ENCODE assay signal across 22 cellular contexts in the genomic region with DNA sequence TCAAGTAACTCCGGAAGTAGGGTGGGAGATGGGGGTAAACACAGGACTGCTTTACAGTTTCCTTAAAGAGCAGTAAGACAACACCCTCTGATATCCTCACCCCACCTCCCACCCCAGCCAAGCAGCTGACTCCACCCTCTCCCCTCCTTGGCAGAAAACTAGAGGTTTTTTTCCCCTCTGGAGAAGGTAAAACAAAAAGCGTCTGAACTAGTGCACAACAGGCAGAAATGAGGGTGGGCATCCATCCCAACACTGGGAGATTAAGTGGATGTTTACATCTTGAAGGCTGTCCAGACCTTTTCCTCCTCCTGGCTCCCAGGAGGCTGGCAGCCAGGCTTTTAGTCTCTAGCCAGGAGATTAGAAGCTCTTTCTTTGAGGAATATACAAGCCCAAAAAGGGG. TPM values are rescaled to one million over a fixed set of nuclear protein-coding genes. Genes with fewer than 3 reads are reported as not detected.
DNase-seq lines count a peak whose midpoint lies in the region; ATAC-seq and TF ChIP-seq lines count a peak whose summit lies in the region.
"Had no signal": no experiment of that assay in that cellular context is flagged by ENCODE, and none has a peak within 500 bp of the region (broad histone marks: within the 10 kb centered on the region; RNA-seq: fewer than 3 reads in every experiment).

No MANE protein-coding gene starts in this region.

- no peaks in the 10 kb centered on the region for H3K4me1 Mint-ChIP-seq in activated T-helper 17 cell treated with anti-CD3 and anti-CD28 coated beads, Interleukin-2, amount 50 U/mL, for 72 hours
- H3K4me1 Mint-ChIP-seq in neural crest cell, result peaks cover 7% of the 10 kb centered on the region
- peaks cover 2% of the 10 kb centered on the region for H3K4me1 Mint-ChIP-seq in glutamatergic neuron (ENCODE audit: low read depth, unreplicated experiment)

- H3K9me3 ChIP-seq in AG04450 (ENCODE audit: control insufficient read depth, insufficient read depth, low read length), result no peaks in the 10 kb centered on the region
- H3K9me3 ChIP-seq: A549, lower lobe of right lung, SJSA1 had no signal

- H3K36me3 Mint-ChIP-seq in activated T-helper 17 cell treated with anti-CD3 and anti-CD28 coated beads, Interleukin-2, amount 50 U/mL, for 72 hours (ENCODE audit: low read depth), result peaks cover 62% of the 10 kb centered on the region
- H3K36me3 Mint-ChIP-seq in neural crest cell (ENCODE audit: low read depth), result peaks cover 11% of the 10 kb centered on the region
- H3K36me3 Mint-ChIP-seq in glutamatergic neuron (ENCODE audit: unreplicated experiment), result no peaks in the 10 kb centered on the region

- CTCF ChIA-PET in AG04450 (lab: Charles Lee), result no interaction called here

- POLR2A ChIA-PET in AG04450 (lab: Yijun Ruan, JAX), result no interaction called here

- no peaks in the 10 kb centered on the region for H3K27me3 Mint-ChIP-seq in activated T-helper 17 cell treated with anti-CD3 and anti-CD28 coated beads, Interleukin-2, amount 50 U/mL, for 72 hours
- no peaks in the 10 kb centered on the region for H3K27me3 Mint-ChIP-seq in neural crest cell (ENCODE audit: low read depth)
- H3K27me3 Mint-ChIP-seq in glutamatergic neuron (ENCODE audit: unreplicated experiment), result no peaks in the 10 kb centered on the region
- H3K27me3 Mint-ChIP-seq: activated CD4-positive, alpha-beta memory T cell treated with anti-CD3 and anti-CD28 coated beads for 36 hours had no signal

- peak overlapping the region; percentile 59 for H3K27ac Mint-ChIP-seq in activated T-helper 17 cell treated with anti-CD3 and anti-CD28 coated beads, Interleukin-2, amount 50 U/mL, for 72 hours
- H3K27ac Mint-ChIP-seq in neural crest cell (ENCODE audit: unreplicated experiment) (peak overlapping the region; percentile 10), glutamatergic neuron (ENCODE audit: unreplicated experiment) (no peak overlapping the region)
- H3K27ac Mint-ChIP-seq: activated CD4-positive, alpha-beta memory T cell treated with anti-CD3 and anti-CD28 coated beads for 36 hours; T-helper 1 cell treated with Interleukin-12 subunit alpha and Interleukin-12 subunit beta and Interleukin-4 antibody, amounts not matched to agents 30 μg/mL and 1 μg/mL, for 36 hours had no signal

- H3K4me3 ChIP-seq in AG04450 (ENCODE audit: low read depth, low read length) (no peak overlapping the region), fibroblast of pulmonary artery (replicated peaks; ENCODE audit: low read depth, low read length) (no peak overlapping the region)
- H3K4me3 ChIP-seq: A549, lower lobe of right lung, SJSA1 had no signal

- TF ChIP-seq CTCF in AG04450 (IDR thresholded peaks at IDR 0.05; ENCODE audit: low read depth, low read length) (no peak), fibroblast of pulmonary artery (IDR thresholded peaks at IDR 0.05; ENCODE audit: low read length, missing control alignments) (no peak), neural crest cell (conservative IDR thresholded peaks at IDR 0.05) (no peak), glutamatergic neuron (IDR thresholded peaks at IDR 0.05; ENCODE audit: partially characterized antibody, unreplicated experiment) (no peak)

- H3K27ac ChIP-seq in AG04450 (ENCODE audit: low read depth, low read length), result peak overlapping the region; percentile 40
- H3K27ac ChIP-seq: A549, C4-2B, epithelial cell of prostate, lower lobe of right lung, SJSA1 had no signal

- no peak for ATAC-seq in activated T-helper 17 cell treated with anti-CD3 and anti-CD28 coated beads, Interleukin-2, amount 50 U/mL, for 72 hours (replicated peaks)
- ATAC-seq in HG03460 (IDR thresholded peaks at IDR 0.05; ENCODE audit: unreplicated experiment) (no peak), GM19324 (IDR thresholded peaks at IDR 0.05; ENCODE audit: low FRiP score, unreplicated experiment) (no peak)
- ATAC-seq: A549, lower lobe of right lung, PC-3 had no signal

- H3K4me3 Mint-ChIP-seq in activated T-helper 17 cell treated with anti-CD3 and anti-CD28 coated beads, Interleukin-2, amount 50 U/mL, for 72 hours, result no peak overlapping the region
- H3K4me3 Mint-ChIP-seq in neural crest cell, result no peak overlapping the region
- H3K4me3 Mint-ChIP-seq in glutamatergic neuron (ENCODE audit: unreplicated experiment), result no peak overlapping the region
- H3K4me3 Mint-ChIP-seq: activated CD4-positive, alpha-beta memory T cell treated with anti-CD3 and anti-CD28 coated beads for 36 hours; T-helper 1 cell treated with Interleukin-12 subunit alpha and Interleukin-12 subunit beta and Interleukin-4 antibody, amounts not matched to agents 30 μg/mL and 1 μg/mL, for 36 hours had no signal

- DNase-seq in AG04450 (ENCODE audit: low read depth, low spot score) (no peak), fibroblast of pulmonary artery (ENCODE audit: low read depth) (peak; percentile 41), neural crest cell (ENCODE audit: low read depth, low spot score) (no peak), glutamatergic neuron (no peak)
- DNase-seq in stimulated activated CD4-positive, alpha-beta T cell treated with anti-CD3 and anti-CD28 coated beads, Interleukin-4, amount 100 ng/mL, for 4 hours, result no peak
- DNase-seq: activated CD4-positive, alpha-beta memory T cell treated with anti-CD3 and anti-CD28 coated beads for 36 hours; activated naive CD4-positive, alpha-beta T cell treated with anti-CD3 and anti-CD28 coated beads, Interleukin-2, amount 50 U/mL, for 16 hours; DMS153; lower lobe of right lung; NCI-H1436 treated with DMSO at 0.1 percent for 48 hours; NCI-H2171 treated with DMSO at 0.1 percent for 48 hours; NCI-H748 treated with DMSO at 0.1 percent for 48 hours; PC-3; stimulated activated CD4-positive, alpha-beta T cell treated with anti-CD3 and anti-CD28 coated beads, Interleukin-4, amount 100 ng/mL, for 1 hour had no signal

- H3K9me3 Mint-ChIP-seq in activated T-helper 17 cell treated with anti-CD3 and anti-CD28 coated beads, Interleukin-2, amount 50 U/mL, for 72 hours, result no peaks in the 10 kb centered on the region
- H3K9me3 Mint-ChIP-seq in neural crest cell, result no peaks in the 10 kb centered on the region
- H3K9me3 Mint-ChIP-seq in glutamatergic neuron (ENCODE audit: unreplicated experiment), result peaks cover 2% of the 10 kb centered on the region
- H3K9me3 Mint-ChIP-seq: activated CD4-positive, alpha-beta memory T cell treated with anti-CD3 and anti-CD28 coated beads for 36 hours; T-helper 1 cell treated with Interleukin-12 subunit alpha and Interleukin-12 subunit beta and Interleukin-4 antibody, amounts not matched to agents 30 μg/mL and 1 μg/mL, for 36 hours had no signal

- H3K27me3 ChIP-seq in AG04450 (ENCODE audit: control insufficient read depth, insufficient read depth, low read length), result no peaks in the 10 kb centered on the region
- H3K27me3 ChIP-seq: SJSA1 had no signal

RNA-seq across cellular contexts. Expression of a gene that starts 13.9 kb away (rescaled TPM):
- 60.6 and 82.7 TPM in 2 replicates for polyA plus RNA-seq in AG04450 (2011; rRNA removed)
- 14.5 and 29.0 TPM in 2 replicates for polyA minus RNA-seq in AG04450 (2011; rRNA and poly(A)+ RNA removed)
- total RNA-seq in activated T-helper 17 cell treated with anti-CD3 and anti-CD28 coated beads, Interleukin-2, amount 50 U/mL, for 72 hours, result 10 to 100 TPM; 24.4 to 25.7 TPM
- 61.9 and 63.6 TPM in 2 replicates for total RNA-seq in neural crest cell
- 13.7 TPM for total RNA-seq in glutamatergic neuron (ENCODE audit: unreplicated experiment)
